Comparison of ENCODE assay signal across 12 cellular contexts in the genomic region with DNA sequence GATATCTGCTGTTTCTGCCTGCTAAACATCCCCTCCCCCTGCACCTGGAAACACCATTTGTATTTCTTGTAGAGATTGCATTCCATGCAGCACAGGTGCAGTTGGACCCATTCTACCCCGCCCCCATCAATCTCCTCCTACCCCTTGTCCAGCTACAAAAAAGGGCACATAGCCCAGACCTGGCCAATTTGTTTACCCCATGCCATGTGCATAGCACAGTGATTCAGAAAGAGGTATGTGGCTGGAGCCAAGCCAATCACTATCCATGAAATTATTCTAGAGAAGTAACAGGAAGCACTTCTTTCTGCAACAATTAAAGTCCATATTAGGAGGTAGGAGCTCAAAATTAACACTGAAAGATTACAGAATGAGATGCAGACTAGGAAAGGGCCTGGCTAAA. TPM values are rescaled to one million over a fixed set of nuclear protein-coding genes. Genes with fewer than 3 reads are reported as not detected.
DNase-seq lines count a peak whose midpoint lies in the region; ATAC-seq and TF ChIP-seq lines count a peak whose summit lies in the region.
"Had no signal": no experiment of that assay in that cellular context is flagged by ENCODE, and none has a peak within 500 bp of the region (broad histone marks: within the 10 kb centered on the region; RNA-seq: fewer than 3 reads in every experiment).

No MANE protein-coding gene starts in this region.

- H3K4me3 ChIP-seq in kidney epithelial cell (ENCODE audit: low read depth, low read length) = no peak overlapping the region

- ATAC-seq in GM19324 (IDR thresholded peaks at IDR 0.05; ENCODE audit: low FRiP score, unreplicated experiment) = no peak

- no peaks in the 10 kb centered on the region for H3K36me3 ChIP-seq in kidney epithelial cell (ENCODE audit: control insufficient read depth, insufficient read depth, low read length)

- no peaks in the 10 kb centered on the region for H3K27me3 ChIP-seq in kidney epithelial cell (ENCODE audit: control insufficient read depth, insufficient read depth, low read length)

- no peak for TF ChIP-seq CTCF in kidney epithelial cell (IDR thresholded peaks at IDR 0.05; ENCODE audit: insufficient read depth, low read length, poor library complexity, severe bottlenecking)

- DNase-seq in A172 (ENCODE audit: low spot score) = peak; percentile 85
- peak; percentile 93 for DNase-seq in HS-27A (ENCODE audit: low read depth)
- peak; percentile 73 for DNase-seq in amniotic stem cell (lab: John Stamatoyannopoulos, UW)
- DNase-seq in kidney epithelial cell (ENCODE audit: low read depth) = peak; percentile 82
- no peak for DNase-seq in activated CD4-positive, alpha-beta T cell treated with anti-CD3 and anti-CD28 coated beads, Interleukin-2, amount 50 U/mL, for 1 hour
- no peak for DNase-seq in superior temporal gyrus (ENCODE audit: extremely low spot score)
- no peak for DNase-seq in activated naive CD4-positive, alpha-beta T cell (lab: John Stamatoyannopoulos, UW)
- DNase-seq: activated effector memory CD4-positive, alpha-beta T cell treated with Interleukin-2 at 50 U/mL for 16 hours; foreskin melanocyte; NCI-H526; T1000 had no signal

RNA-seq across cellular contexts. Expression of gene TMEM184C, which starts 20.2 kb away (rescaled TPM):
- total RNA-seq in A172 (2014; rRNA removed; shearing (Covaris generic)) = 32.0 and 44.7 TPM in 2 replicates
- total RNA-seq in kidney epithelial cell = 37.6 and 46.5 TPM in 2 replicates

Comparison
In these comparisons a context has a peak if more than half of its experiments do, and no peak if none do; other contexts are left out.
1. DNase-seq: peak in A172 (single experiment), HS-27A (single experiment), amniotic stem cell (single experiment) and kidney epithelial cell (single experiment); none in activated CD4-positive, alpha-beta T cell treated with anti-CD3 and anti-CD28 coated beads, Interleukin-2, amount 50 U/mL, for 1 hour (single experiment), superior temporal gyrus (single experiment) and activated naive CD4-positive, alpha-beta T cell (0 of 4).